Comparison of ENCODE assay signal across 1 cellular context in genomic region chr19:49338023-49338677, GRCh38.
TF ChIP-seq lines count a peak whose summit lies in the region.

No MANE protein-coding gene starts in this region.

TF ChIP-seq in SK-N-SH, 30 proteins besides CTCF, POLR2A, EP300 and RAD21 (continued from another document):
- TF ChIP-seq RXRA (IDR thresholded peaks at IDR 0.05; ENCODE audit: borderline replicate concordance, low read depth), result no peak
